ENCODE assay signal across 11 cellular contexts in genomic region chr9:105146677-105147076, GRCh38.
"Had no signal": no experiment of that assay in that cellular context is flagged by ENCODE, and none has a peak within 500 bp of the region (broad histone marks: within the 10 kb centered on the region; RNA-seq: fewer than 3 reads in every experiment).

No MANE protein-coding gene starts in this region.

- H3K27ac ChIP-seq: esophagus squamous epithelium, pancreas, tibial artery, uterus had no signal

- H3K4me1 ChIP-seq: pancreas, tibial artery, uterus had no signal

- H3K4me3 ChIP-seq: esophagus squamous epithelium, pancreas, tibial artery, uterus had no signal

- ATAC-seq: pancreas; stimulated activated memory B cell treated with anti-CD40 and anti-IgM and Interleukin-4, amounts not matched to agents 10 μg/mL and 1 μg/mL and 100 μg/mL, for 72 hours had no signal

- H3K36me3 ChIP-seq: esophagus squamous epithelium, pancreas, tibial artery, uterus had no signal

- DNase-seq: activated CD4-positive, alpha-beta T cell treated with anti-CD3 and anti-CD28 coated beads, Interleukin-2, amount 10 ng/mL, durations not matched to agents 7 days and 5 days; activated naive CD8-positive, alpha-beta T cell treated with anti-CD3 and anti-CD28 coated beads for 36 hours; aorta; cortex of kidney; effector CD4-positive, alpha-beta T cell; esophagus squamous epithelium; pancreas; retina; tibial artery; uterus had no signal

- H3K9me3 ChIP-seq: esophagus squamous epithelium, pancreas, tibial artery, uterus had no signal

- H3K27me3 ChIP-seq: esophagus squamous epithelium, pancreas, tibial artery, uterus had no signal
